Comparison of ENCODE assay signal across 9 cellular contexts in genomic region chrX:140701480-140701879, GRCh38. TPM values are rescaled to one million over a fixed set of nuclear protein-coding genes. Genes with fewer than 3 reads are reported as not detected.
DNase-seq lines count a peak whose midpoint lies in the region; ATAC-seq and TF ChIP-seq lines count a peak whose summit lies in the region.
"Had no signal": no experiment of that assay in that cellular context is flagged by ENCODE, and none has a peak within 500 bp of the region (broad histone marks: within the 10 kb centered on the region; RNA-seq: fewer than 3 reads in every experiment).

No MANE protein-coding gene starts in this region.

- no peak overlapping the region for H3K4me3 Mint-ChIP-seq in CD4-positive, alpha-beta T cell
- no peak overlapping the region for H3K4me3 Mint-ChIP-seq in T-cell

- no peak for ATAC-seq in CD4-positive, alpha-beta T cell (ENCODE audit: poor library complexity)
- ATAC-seq in GM21717 (IDR thresholded peaks at IDR 0.05; ENCODE audit: unreplicated experiment) (peak; percentile 62), T-cell (replicated peaks in 1 of 4) (no peak)

- no peak for TF ChIP-seq POLR2A in ovary (IDR thresholded peaks at IDR 0.05)

- H3K27me3 Mint-ChIP-seq in CD4-positive, alpha-beta T cell: no peaks in the 10 kb centered on the region
- H3K27me3 Mint-ChIP-seq in T-cell: no peaks in the 10 kb centered on the region

- H3K27me3 ChIP-seq in CD4-positive, alpha-beta T cell (ENCODE audit: control insufficient read depth, insufficient read depth, low read length): no peaks in the 10 kb centered on the region
- no peaks in the 10 kb centered on the region for H3K27me3 ChIP-seq in ovary
- H3K27me3 ChIP-seq: upper lobe of left lung had no signal

- no peaks in the 10 kb centered on the region for H3K9me3 ChIP-seq in CD4-positive, alpha-beta T cell (ENCODE audit: control insufficient read depth, low read length)
- H3K9me3 ChIP-seq in ovary: no peaks in the 10 kb centered on the region
- H3K9me3 ChIP-seq: upper lobe of left lung had no signal

- TF ChIP-seq CTCF in CD4-positive, alpha-beta T cell (IDR thresholded peaks at IDR 0.05): peak; percentile 37
- no peak for TF ChIP-seq CTCF in ovary (IDR thresholded peaks at IDR 0.05)

- TF ChIP-seq EP300 in ovary (IDR thresholded peaks at IDR 0.05): no peak

- no peaks in the 10 kb centered on the region for H3K9me3 Mint-ChIP-seq in CD4-positive, alpha-beta T cell
- H3K9me3 Mint-ChIP-seq in T-cell: no peaks in the 10 kb centered on the region

- intact Hi-C loops in CD4-positive, alpha-beta T cell (cut with DNase I, micrococcal nuclease): loop anchor here in 1 of 2 experiments (5.0 kb wide), 1 partner anchor 36 kb away; no protein-coding TSS in a partner anchor
- intact Hi-C loops in ovary (cut with DNase I): loop anchor here in 1 of 4 donors (5.0 kb wide), 1 partner anchor 49 kb away; no protein-coding TSS in a partner anchor

- no peaks in the 10 kb centered on the region for H3K36me3 ChIP-seq in ovary
- H3K36me3 ChIP-seq: upper lobe of left lung had no signal

- no peaks in the 10 kb centered on the region for H3K4me1 ChIP-seq in ovary (ENCODE audit: insufficient read depth)
- H3K4me1 ChIP-seq: upper lobe of left lung had no signal

- no peak overlapping the region for H3K4me3 ChIP-seq in ovary
- H3K4me3 ChIP-seq: upper lobe of left lung had no signal

- no peak overlapping the region for H3K27ac ChIP-seq in CD4-positive, alpha-beta T cell (ENCODE audit: low read depth, low read length)
- no peak overlapping the region for H3K27ac ChIP-seq in ovary
- H3K27ac ChIP-seq: upper lobe of left lung had no signal

- POLR2A ChIA-PET in CD4-positive, alpha-beta T cell (lab: Charles Lee): no interaction called here
- POLR2A ChIA-PET in T-cell (lab: Charles Lee): no interaction called here

- no peak for DNase-seq in CD4-positive, alpha-beta T cell
- DNase-seq in SK-MEL-5 (ENCODE audit: low read depth, low spot score) (peak; percentile 63), kidney tubule cell (ENCODE audit: low spot score) (peak; percentile 11), NCI-H2029 (lab: John Stamatoyannopoulos, UW) (no peak), ovary (no peak), T-cell (no peak)
- DNase-seq in activated CD4-positive, alpha-beta T cell treated with anti-CD3 and anti-CD28 coated beads for 48 hours: no peak
- DNase-seq: upper lobe of left lung had no signal

- in situ Hi-C loops in SK-MEL-5 (cut with HindIII; ENCODE audit: low pct_unique_long_range_greater_than_20kb, low sequenced_read_pairs): no loop called here

- 34 to 38% (median 37%) methylated on average over 9 of the region's 9 CpGs for WGBS in ovary, 3 donors

- CTCF ChIA-PET in CD4-positive, alpha-beta T cell (lab: Charles Lee): no interaction called here
- CTCF ChIA-PET in T-cell (lab: Charles Lee): no interaction called here

- no peaks in the 10 kb centered on the region for H3K36me3 Mint-ChIP-seq in CD4-positive, alpha-beta T cell (ENCODE audit: low read depth)
- no peaks in the 10 kb centered on the region for H3K36me3 Mint-ChIP-seq in T-cell

- no peak overlapping the region for H3K27ac Mint-ChIP-seq in CD4-positive, alpha-beta T cell
- H3K27ac Mint-ChIP-seq in T-cell: no peak overlapping the region

- no peaks in the 10 kb centered on the region for H3K4me1 Mint-ChIP-seq in CD4-positive, alpha-beta T cell (ENCODE audit: low read depth)
- H3K4me1 Mint-ChIP-seq in T-cell: peaks cover 0 to 1% (median 0%) of the 10 kb centered on the region in 3 donors

RNA-seq across cellular contexts. Expression of gene LINC00632, which starts 8.1 kb away (rescaled TPM):
- 10 to 100 TPM in 1 of 2 experiments, 1 to 10 TPM in 1; 9.4 to 10.8 TPM for total RNA-seq in CD4-positive, alpha-beta T cell
- total RNA-seq in SK-MEL-5 (2014; rRNA removed; shearing (Covaris generic)): 3.1 and 3.9 TPM in 2 replicates
- 3.5 and 7.1 TPM in 2 replicates for polyA plus RNA-seq in SK-MEL-5 (2015; cell fraction: cytosol; rRNA removed)
- polyA plus RNA-seq in SK-MEL-5 (2015; cell fraction: nucleus; rRNA removed): 7.8 and 12.9 TPM in 2 replicates
- total RNA-seq in ovary: 10 to 100 TPM; 14.2 to 72.9 (median 22.6) TPM
- 1 to 10 TPM; 1.8 to 2.3 TPM for polyA plus RNA-seq in ovary
- total RNA-seq in T-cell: 1 to 10 TPM; 1.2 to 7.3 (median 1.7) TPM

Comparison
In these comparisons a context has a peak if more than half of its experiments do, and no peak if none do; other contexts are left out.
1. DNase-seq: peak in SK-MEL-5 (single experiment) and kidney tubule cell (single experiment); none in CD4-positive, alpha-beta T cell (0 of 10), NCI-H2029 (single experiment), activated CD4-positive, alpha-beta T cell treated with anti-CD3 and anti-CD28 coated beads for 48 hours (single experiment), ovary (0 of 5) and T-cell (0 of 34).